In the genomic region with DNA sequence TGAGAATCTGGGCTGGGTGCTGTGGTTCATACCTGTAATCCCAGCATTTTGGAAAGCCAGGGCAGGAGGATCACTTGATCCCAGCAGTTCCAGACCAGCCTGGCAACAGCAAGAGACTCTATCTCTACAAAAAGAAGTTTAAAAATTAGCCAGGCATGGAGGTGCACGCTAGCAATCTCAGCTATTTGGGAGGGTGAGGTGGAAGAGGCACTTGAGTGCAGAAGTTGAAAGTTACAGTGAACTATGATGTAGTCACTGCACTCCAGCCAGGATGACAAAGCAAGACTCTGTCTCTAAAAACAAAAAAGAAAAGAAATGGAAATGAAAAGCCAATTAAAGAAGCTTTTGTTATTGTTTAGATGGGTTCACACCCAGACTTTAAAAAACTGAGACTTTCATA, we compare ENCODE assay signal across 22 cellular contexts.
DNase-seq lines count a peak whose midpoint lies in the region; ATAC-seq and TF ChIP-seq lines count a peak whose summit lies in the region.
"Had no signal": no experiment of that assay in that cellular context is flagged by ENCODE, and none has a peak within 500 bp of the region (broad histone marks: within the 10 kb centered on the region; RNA-seq: fewer than 3 reads in every experiment).

No MANE protein-coding gene starts in this region.

- in situ Hi-C loops in Caki2 (cut with HindIII; ENCODE audit: low pct_unique_long_range_greater_than_20kb, low sequenced_read_pairs) = no loop called here

- H3K79me2 ChIP-seq in PC-3 (ENCODE audit: low read length) = no peaks in the 10 kb centered on the region

- H3K27ac ChIP-seq in PC-3 (ENCODE audit: low read length) (no peak overlapping the region), rectal smooth muscle tissue (ENCODE audit: low read depth, low read length) (peak overlapping the region; percentile 32)
- H3K27ac ChIP-seq: KMS-11, prostate gland had no signal

- 0 out of 2 replicates have a peak, but pooled peaks have one; percentile 27 for ATAC-seq in PC-3
- ATAC-seq: activated CD8-positive, alpha-beta T cell treated with anti-CD3 and anti-CD28 coated beads for 36 hours had no signal

- no peaks in the 10 kb centered on the region for H4K20me1 ChIP-seq in PC-3 (ENCODE audit: low read length)

- POLR2A ChIA-PET in PC-3 (lab: Charles Lee; ENCODE audit: unreplicated experiment) = no interaction called here

- TF ChIP-seq CTCF in PC-3 (conservative IDR thresholded peaks at IDR 0.05; ENCODE audit: low read depth, low read length) = no peak
- TF ChIP-seq CTCF in GM10266 (IDR thresholded peaks at IDR 0.05; ENCODE audit: control insufficient read depth, insufficient read depth, low read depth, missing control alignments) = no peak

- DNase-seq in Caki2 (ENCODE audit: low read depth) (peak; percentile 10), PC-3 (no peak), fibroblast of peridontal ligament (ENCODE audit: extremely low read depth) (peak; percentile 32), SIG-M5 (lab: John Stamatoyannopoulos, UW) (no peak), GM10266 (ENCODE audit: extremely low spot score) (no peak), NCI-H187 (lab: John Stamatoyannopoulos, UW) (no peak), nucleus accumbens (lab: John Stamatoyannopoulos, UW) (no peak)
- DNase-seq: activated CD8-positive, alpha-beta T cell treated with anti-CD3 and anti-CD28 coated beads for 36 hours; activated naive CD4-positive, alpha-beta T cell treated with Interleukin-2 at 50 U/mL for 16 hours; activated T-cell treated with anti-CD3 and anti-CD28 coated beads, Interleukin-2, amount 50 U/mL, for 1 hour; CD4-positive, CD25-positive, alpha-beta regulatory T cell; cerebellar nuclear complex; kidney; midbrain; NCI-H1048; NCI-H2081 treated with DMSO at 0.1 percent for 48 hours; NCI-H69; SHP77 treated with DMSO at 0.1 percent for 48 hours; stimulated activated CD8-positive, alpha-beta memory T cell treated with anti-CD3 and anti-CD28 coated beads, Interleukin-4, amount 100 ng/mL, for 48 hours had no signal

- no peaks in the 10 kb centered on the region for H3K36me3 ChIP-seq in PC-3 (ENCODE audit: low read depth, low read length)
- no peaks in the 10 kb centered on the region for H3K36me3 ChIP-seq in rectal smooth muscle tissue (ENCODE audit: control insufficient read depth, insufficient read depth, low read length)
- H3K36me3 ChIP-seq: prostate gland had no signal

- H3K4me3 ChIP-seq in PC-3 (ENCODE audit: low read length) (no peak overlapping the region), rectal smooth muscle tissue (ENCODE audit: low read length) (peak overlapping the region; percentile 15)
- H3K4me3 ChIP-seq: prostate gland had no signal

- H3K9ac ChIP-seq in PC-3 (ENCODE audit: low read length) = no peak overlapping the region
- no peak overlapping the region for H3K9ac ChIP-seq in rectal smooth muscle tissue (ENCODE audit: low read length)
- H3K9ac ChIP-seq: KMS-11 had no signal

- no peaks in the 10 kb centered on the region for H3K9me3 ChIP-seq in PC-3 (ENCODE audit: low read length)
- H3K9me3 ChIP-seq: prostate gland had no signal

- H3K4me1 ChIP-seq in PC-3 (ENCODE audit: insufficient read depth, low read length) (no peaks in the 10 kb centered on the region), rectal smooth muscle tissue (ENCODE audit: control insufficient read depth, insufficient read depth, low read length) (peaks cover 11% of the 10 kb centered on the region)
- H3K4me1 ChIP-seq: prostate gland had no signal

- H3K27me3 ChIP-seq in PC-3 (ENCODE audit: low read length) (no peaks in the 10 kb centered on the region), rectal smooth muscle tissue (ENCODE audit: control insufficient read depth, insufficient read depth, low read length) (no peaks in the 10 kb centered on the region)

- CTCF ChIA-PET in PC-3 (lab: Charles Lee) = no interaction called here

- no peak overlapping the region for H2AFZ ChIP-seq in PC-3 (ENCODE audit: low read length)

- H3K4me2 ChIP-seq in PC-3 (ENCODE audit: low read length) = no peak overlapping the region
- H3K4me2 ChIP-seq: KMS-11 had no signal

- no TSS peak for BruUV-seq in PC-3 (replicated peaks; lab: Mats Ljungman, UMichigan)

- intact Hi-C loops in PC-3 (cut with micrococcal nuclease) = no loop called here

- H3K9me2 ChIP-seq in PC-3 (replicated peaks; ENCODE audit: low read length) = no peaks in the 10 kb centered on the region

- no peaks in the 10 kb centered on the region for H3F3A ChIP-seq in PC-3 (ENCODE audit: low read length, unreplicated experiment)

Comparison
In these comparisons a context has a peak if more than half of its experiments do, and no peak if none do; other contexts are left out.
1. DNase-seq: peak in Caki2 (single experiment) and fibroblast of peridontal ligament (single experiment); none in PC-3 (single experiment), SIG-M5 (single experiment), GM10266 (single experiment), NCI-H187 (0 of 2) and nucleus accumbens (0 of 56).